Comparison of ENCODE assay signal across 35 cellular contexts in genomic region chr9:93920401-93920800, GRCh38. TPM values are rescaled to one million over a fixed set of nuclear protein-coding genes. Genes with fewer than 3 reads are reported as not detected.
"Had no signal": no experiment of that assay in that cellular context is flagged by ENCODE, and none has a peak within 500 bp of the region (broad histone marks: within the 10 kb centered on the region; RNA-seq: fewer than 3 reads in every experiment).

No MANE protein-coding gene starts in this region.

- H3K4me1 ChIP-seq: neural progenitor cell, parathyroid adenoma, psoas muscle, right atrium auricular region, right lobe of liver, sigmoid colon, stomach, thyroid gland, tibial nerve, upper lobe of left lung, vagina had no signal

- H3K4me2 ChIP-seq: neural progenitor cell had no signal

- H3K36me3 Mint-ChIP-seq: naive thymus-derived CD4-positive, alpha-beta T cell; natural killer cell; neural progenitor cell; stimulated activated effector memory CD8-positive, alpha-beta T cell treated with anti-CD3 and anti-CD28 coated beads, Interleukin-12 subunit alpha, Interleukin-12 subunit beta, amount 100 ng/mL, for 72 hours; stimulated activated naive B cell treated with anti-CD40 and anti-IgM and Interleukin-4, amounts not matched to agents 10 μg/mL and 1 μg/mL and 100 μg/mL, for 72 hours had no signal

- H2AFZ ChIP-seq: neural progenitor cell, parathyroid adenoma had no signal

- H3K4me3 ChIP-seq: neural progenitor cell, ovary, psoas muscle, right atrium auricular region, right lobe of liver, sigmoid colon, stomach, thoracic aorta, thyroid gland, tibial nerve, upper lobe of left lung, vagina had no signal

- H3K27ac Mint-ChIP-seq: naive thymus-derived CD4-positive, alpha-beta T cell; natural killer cell; nephron; neural progenitor cell; progenitor cell of endocrine pancreas; stimulated activated effector memory CD8-positive, alpha-beta T cell treated with anti-CD3 and anti-CD28 coated beads, Interleukin-12 subunit alpha, Interleukin-12 subunit beta, amount 100 ng/mL, for 72 hours; stimulated activated naive B cell treated with anti-CD40 and anti-IgM and Interleukin-4, amounts not matched to agents 10 μg/mL and 1 μg/mL and 100 μg/mL, for 72 hours; stimulated activated naive CD8-positive, alpha-beta T cell treated with anti-CD3 and anti-CD28 coated beads, Interleukin-15, Interleukin-2, amounts not matched to agents 100 ng/mL and 50 ng/mL, for 24 hours had no signal

- H3K27ac ChIP-seq: neural progenitor cell, neutrophil, ovary, parathyroid adenoma, psoas muscle, right atrium auricular region, right lobe of liver, sigmoid colon, stomach, thoracic aorta, thyroid gland, tibial nerve, upper lobe of left lung, vagina had no signal

- H3K9me3 ChIP-seq: neutrophil, ovary, psoas muscle, right atrium auricular region, right lobe of liver, sigmoid colon, stomach, thoracic aorta, thyroid gland, tibial nerve, upper lobe of left lung, vagina had no signal

- H3K4me3 Mint-ChIP-seq: naive thymus-derived CD4-positive, alpha-beta T cell; natural killer cell; neural progenitor cell; stimulated activated effector memory CD8-positive, alpha-beta T cell treated with anti-CD3 and anti-CD28 coated beads, Interleukin-12 subunit alpha, Interleukin-12 subunit beta, amount 100 ng/mL, for 72 hours; stimulated activated naive B cell treated with anti-CD40 and anti-IgM and Interleukin-4, amounts not matched to agents 10 μg/mL and 1 μg/mL and 100 μg/mL, for 72 hours; stimulated activated naive CD8-positive, alpha-beta T cell treated with anti-CD3 and anti-CD28 coated beads, Interleukin-15, Interleukin-2, amounts not matched to agents 100 ng/mL and 50 ng/mL, for 24 hours had no signal

- H3K9me3 Mint-ChIP-seq: naive thymus-derived CD4-positive, alpha-beta T cell; natural killer cell; nephron; neural progenitor cell; stimulated activated effector memory CD8-positive, alpha-beta T cell treated with anti-CD3 and anti-CD28 coated beads, Interleukin-12 subunit alpha, Interleukin-12 subunit beta, amount 100 ng/mL, for 72 hours; stimulated activated naive B cell treated with anti-CD40 and anti-IgM and Interleukin-4, amounts not matched to agents 10 μg/mL and 1 μg/mL and 100 μg/mL, for 72 hours; stimulated activated naive CD8-positive, alpha-beta T cell treated with anti-CD3 and anti-CD28 coated beads, Interleukin-15, Interleukin-2, amounts not matched to agents 100 ng/mL and 50 ng/mL, for 24 hours had no signal

- DNase-seq: naive thymus-derived CD4-positive, alpha-beta T cell; natural killer cell; nucleus accumbens; ovary; posterior cingulate gyrus; psoas muscle; retina; right lobe of liver; sigmoid colon; small intestine; stimulated activated CD4-positive, alpha-beta T cell treated with anti-CD3 and anti-CD28 coated beads, Interleukin-15, amount 100 ng/mL, for 24 hours; stimulated activated CD4-positive, alpha-beta T cell treated with anti-CD3 and anti-CD28 coated beads, Interleukin-2, amount 100 ng/mL, for 24 hours; stimulated activated CD4-positive, alpha-beta T cell treated with anti-CD3 and anti-CD28 coated beads, Interleukin-2, amount 100 ng/mL, for 48 hours; stimulated activated CD4-positive, alpha-beta T cell treated with anti-CD3 and anti-CD28 coated beads, Interleukin-4, amount 100 ng/mL, for 24 hours; stimulated activated naive B cell treated with anti-CD40 and anti-IgM and Interleukin-4, amounts not matched to agents 10 μg/mL and 1 μg/mL and 100 μg/mL, for 72 hours; stimulated activated naive CD4-positive, alpha-beta T cell treated with Interleukin-2 at 50 U/mL for 16 hours; stomach; thyroid gland; trophoblast cell; upper lobe of left lung had no signal

- H3K36me3 ChIP-seq: neural progenitor cell, neutrophil, ovary, right atrium auricular region, right lobe of liver, sigmoid colon, stomach, thoracic aorta, thyroid gland, tibial nerve, upper lobe of left lung, vagina had no signal

- H3K79me2 ChIP-seq: parathyroid adenoma had no signal

- ATAC-seq: naive thymus-derived CD4-positive, alpha-beta T cell; natural killer cell; psoas muscle; right lobe of liver; stimulated activated effector memory CD8-positive, alpha-beta T cell treated with anti-CD3 and anti-CD28 coated beads, Interleukin-12 subunit alpha, Interleukin-12 subunit beta, amount 100 ng/mL, for 72 hours; stimulated activated naive B cell treated with anti-CD40 and anti-IgM and Interleukin-4, amounts not matched to agents 10 μg/mL and 1 μg/mL and 100 μg/mL, for 72 hours had no signal

- H3K4me1 Mint-ChIP-seq: natural killer cell; neural progenitor cell; stimulated activated effector memory CD8-positive, alpha-beta T cell treated with anti-CD3 and anti-CD28 coated beads, Interleukin-12 subunit alpha, Interleukin-12 subunit beta, amount 100 ng/mL, for 72 hours; stimulated activated naive B cell treated with anti-CD40 and anti-IgM and Interleukin-4, amounts not matched to agents 10 μg/mL and 1 μg/mL and 100 μg/mL, for 72 hours had no signal

- H3K27me3 ChIP-seq: neural progenitor cell, neutrophil, ovary, right atrium auricular region, right lobe of liver, stomach, thyroid gland, upper lobe of left lung, vagina had no signal

- H3K27me3 Mint-ChIP-seq: stimulated activated naive CD8-positive, alpha-beta T cell treated with anti-CD3 and anti-CD28 coated beads, Interleukin-15, Interleukin-2, amounts not matched to agents 100 ng/mL and 50 ng/mL, for 24 hours had no signal

RNA-seq across cellular contexts. Expression of gene BARX1, which starts 34.8 kb away (rescaled TPM):
- total RNA-seq: natural killer cell, ovary, psoas muscle, right atrium auricular region, right lobe of liver, sigmoid colon, skeletal muscle tissue, subcutaneous adipose tissue, temporal lobe, thoracic aorta, tibial nerve, upper lobe of left lung, ureter, vagina had no signal
